In genomic region chr1:88891318-88892145, GRCh38 we compare ENCODE assay signal across 8 cellular contexts. TPM values are rescaled to one million over a fixed set of nuclear protein-coding genes. Genes with fewer than 3 reads are reported as not detected.
DNase-seq lines count a peak whose midpoint lies in the region; ATAC-seq, FAIRE-seq and TF ChIP-seq lines count a peak whose summit lies in the region.

Gene GTF2B, minus strand, starts transcription at chr1:88891567. Its CDS starts 68 bp downstream, at chr1:88891499.

- no peaks in the 10 kb centered on the region for H3K9me3 Mint-ChIP-seq in Calu3 (ENCODE audit: low read depth, unreplicated experiment)

- H3K27ac Mint-ChIP-seq in Calu3 (ENCODE audit: unreplicated experiment), result peak within 1 kb of the TSS; percentile 95

- H3K4me1 Mint-ChIP-seq in Calu3 (ENCODE audit: low read depth, unreplicated experiment), result peaks cover 15% of the 10 kb centered on the region

- peak within 1 kb of the TSS; percentile 80 for H3K4me3 ChIP-seq in HUES64 (ENCODE audit: low read length)
- peak within 1 kb of the TSS; percentile 83 for H3K4me3 ChIP-seq in OCI-LY3 (ENCODE audit: low read length)
- H3K4me3 ChIP-seq in endothelial cell of umbilical vein (replicated peaks in 1 of 3; ENCODE audit: insufficient read depth in 1 of 3, low read depth in 1 of 3, low read length in 3 of 3), result peak within 1 kb of the TSS; percentile 68 to 91 (median 81)

- H3K9ac ChIP-seq in HUES64 (ENCODE audit: low read depth, low read length), result peak within 1 kb of the TSS; percentile 73
- H3K9ac ChIP-seq in OCI-LY3 (ENCODE audit: low read length), result peak within 1 kb of the TSS; percentile 83
- H3K9ac ChIP-seq in endothelial cell of umbilical vein (replicated peaks; ENCODE audit: extremely low read depth, insufficient read depth, low read length), result peak within 1 kb of the TSS; percentile 69

- dilution Hi-C loops in endothelial cell of umbilical vein (cut with MboI; ENCODE audit: extremely low pct_ligation_motif_present, low sequenced_read_pairs), result no loop called here

- CTCF ChIA-PET in Calu3 (lab: Charles Lee) (interaction anchor here (0.6 kb wide), 2 partner anchors 970 to 1017 kb away, joined by 3 to 4 read pairs; no protein-coding TSS in a partner anchor), endothelial cell of umbilical vein (lab: Charles Lee) (interaction anchor here (1.5 kb wide), 3 partner anchors 11 to 236 kb away, joined by 3 to 4 read pairs (median 4); no protein-coding TSS in a partner anchor)

- H3K4me1 ChIP-seq in HUES64 (ENCODE audit: insufficient read depth, low read length), result peaks cover 5% of the 10 kb centered on the region
- peaks cover 12% of the 10 kb centered on the region for H3K4me1 ChIP-seq in OCI-LY3 (ENCODE audit: low read length)
- peaks cover 7% of the 10 kb centered on the region for H3K4me1 ChIP-seq in endothelial cell of umbilical vein (ENCODE audit: control insufficient read depth, extremely low read depth, insufficient read depth, low read length)

- 1% methylated on average over 51 of the region's 51 CpGs for whole genome bisulfite sequencing in HUES64

- peaks cover 56% of the 10 kb centered on the region for H3K36me3 Mint-ChIP-seq in Calu3 (ENCODE audit: insufficient read depth, unreplicated experiment)

- H3K4me3 Mint-ChIP-seq in Calu3 (ENCODE audit: low read depth, unreplicated experiment), result peak within 1 kb of the TSS; percentile 85

- H3K27me3 Mint-ChIP-seq in Calu3 (ENCODE audit: unreplicated experiment), result no peaks in the 10 kb centered on the region

- peak; percentile 98 for TF ChIP-seq POLR2A in endothelial cell of umbilical vein (IDR thresholded peaks at IDR 0.05; ENCODE audit: low read depth, low read length)

- H4K20me1 ChIP-seq in OCI-LY3 (ENCODE audit: insufficient read depth, low read length) (peaks cover 12% of the 10 kb centered on the region), endothelial cell of umbilical vein (replicated peaks; ENCODE audit: control insufficient read depth, extremely low read depth, insufficient read depth, low read length) (no peaks in the 10 kb centered on the region)

- H3K27me3 ChIP-seq in HUES64 (ENCODE audit: insufficient read depth, low read length) (0 out of 2 replicates have a peak, but pooled peaks cover 3% of the 10 kb centered on the region), OCI-LY3 (ENCODE audit: low read depth, low read length) (no peaks in the 10 kb centered on the region), endothelial cell of umbilical vein (ENCODE audit: control insufficient read depth in 2 of 2, insufficient read depth in 2 of 2, low read length in 2 of 2) (peaks cover 1 to 2% of the 10 kb centered on the region in 2 experiments)

- POLR2A ChIA-PET in endothelial cell of umbilical vein (lab: Charles Lee), result interaction anchor here (0.5 to 1.5 kb wide), 3 partner anchors 13 to 33 kb away, joined by 4 to 6 read pairs (median 6); no protein-coding TSS in a partner anchor

- peak; percentile 88 for DNase-seq in Calu3
- peak; percentile 94 for DNase-seq in activated CD8-positive, alpha-beta memory T cell treated with anti-CD3 and anti-CD28 coated beads, Interleukin-2, amount 50 U/mL, for 48 hours
- peak; percentile 96 for DNase-seq in endothelial cell of umbilical vein (ENCODE audit: low read depth, low spot score)
- peak; percentile 91 for DNase-seq in midbrain (lab: John Stamatoyannopoulos, UW)
- peak; percentile 85 for DNase-seq in stimulated activated CD8-positive, alpha-beta memory T cell treated with anti-CD3 and anti-CD28 coated beads, Interleukin-2, amount 100 ng/mL, for 1 hour (ENCODE audit: low read depth in 2 of 2)

- H3K4me2 ChIP-seq in OCI-LY3 (ENCODE audit: low read length) (peak within 1 kb of the TSS; percentile 99), endothelial cell of umbilical vein (ENCODE audit: insufficient read depth, low read length) (peak within 1 kb of the TSS; percentile 86)

- H2AFZ ChIP-seq in OCI-LY3 (ENCODE audit: low read depth, low read length), result peak within 1 kb of the TSS; percentile 98
- H2AFZ ChIP-seq in endothelial cell of umbilical vein (ENCODE audit: low read depth, low read length), result peak within 1 kb of the TSS; percentile 24

- H3K79me2 ChIP-seq in OCI-LY3 (ENCODE audit: low read length) (peaks cover 40% of the 10 kb centered on the region), endothelial cell of umbilical vein (ENCODE audit: control insufficient read depth, insufficient read depth, low read length) (peaks cover 35% of the 10 kb centered on the region)

- ATAC-seq in GM21447 (IDR thresholded peaks at IDR 0.05; ENCODE audit: unreplicated experiment), result peak; percentile 93

- TF ChIP-seq CTCF in Calu3 (IDR thresholded peaks at IDR 0.05; ENCODE audit: unreplicated experiment) (no peak), OCI-LY3 (IDR thresholded peaks at IDR 0.05; ENCODE audit: low read depth, low read length) (no peak), endothelial cell of umbilical vein (IDR thresholded peaks at IDR 0.05; ENCODE audit: extremely low read depth in 1 of 2, insufficient read depth in 1 of 2, low read depth in 1 of 2, low read length in 2 of 2) (no peak)

- H3K27ac ChIP-seq in HUES64 (ENCODE audit: low read depth, low read length) (peak within 1 kb of the TSS; percentile 72; the same call in 1 of the 2 replicates), OCI-LY3 (ENCODE audit: low read length) (peak within 1 kb of the TSS; percentile 62), endothelial cell of umbilical vein (ENCODE audit: insufficient read depth, low read depth, low read length) (peak within 1 kb of the TSS; percentile 27)

- H3K36me3 ChIP-seq in HUES64 (ENCODE audit: insufficient read depth, low read length) (peaks cover under 1% of the 10 kb centered on the region; the same call in 1 of the 2 replicates), OCI-LY3 (replicated peaks; ENCODE audit: low read depth, low read length) (peaks cover 8% of the 10 kb centered on the region), endothelial cell of umbilical vein (ENCODE audit: control insufficient read depth in 2 of 2, extremely low read depth in 1 of 2, insufficient read depth in 2 of 2, low read length in 2 of 2) (peaks cover 0 to 4% of the 10 kb centered on the region in 2 experiments)

- FAIRE-seq in endothelial cell of umbilical vein (lab: Jason Lieb, UNC), result peak; percentile 85

- H3K9me1 ChIP-seq in endothelial cell of umbilical vein (replicated peaks; ENCODE audit: control insufficient read depth, extremely low read depth, insufficient read depth, low read length), result no peaks in the 10 kb centered on the region

- intact Hi-C loops in Calu3 (cut with micrococcal nuclease; ENCODE audit: unreplicated experiment), result no loop called here
- intact Hi-C loops in endothelial cell of umbilical vein (cut with micrococcal nuclease), result loop anchor here (1.0 kb wide), 1 partner anchor 207 kb away; the partner anchor contains the start of gene PKN2

- H3K9me3 ChIP-seq in HUES64 (ENCODE audit: insufficient read depth, low read depth, low read length), result no peaks in the 10 kb centered on the region
- no peaks in the 10 kb centered on the region for H3K9me3 ChIP-seq in OCI-LY3 (ENCODE audit: insufficient read depth, low read length)
- no peaks in the 10 kb centered on the region for H3K9me3 ChIP-seq in endothelial cell of umbilical vein (replicated peaks; ENCODE audit: control insufficient read depth, insufficient read depth, low read length)

- no TSS peak for BruUV-seq in Calu3 (replicated peaks; lab: Mats Ljungman, UMichigan)
- BruUV-seq in endothelial cell of umbilical vein (replicated peaks; lab: Mats Ljungman, UMichigan), result TSS peak; percentile 14

TF ChIP-seq in endothelial cell of umbilical vein, 7 proteins besides CTCF, POLR2A, EP300 and RAD21:
- TF ChIP-seq POLR2AphosphoS5 (IDR thresholded peaks at IDR 0.05; ENCODE audit: insufficient read depth, low read depth, low read length) (peak; percentile 99), EZH2 (IDR thresholded peaks at IDR 0.05; ENCODE audit: borderline replicate concordance, low read depth, low read length, severe bottlenecking) (no peak), GATA2 (IDR thresholded peaks at IDR 0.05; ENCODE audit: insufficient read depth, insufficient read length, low read depth, low read length) (no peak), MAX (IDR thresholded peaks at IDR 0.05; ENCODE audit: insufficient read depth, insufficient read length) (peak; percentile 85), FOS (IDR thresholded peaks at IDR 0.05; ENCODE audit: borderline replicate concordance, insufficient read depth, low read length) (peak; percentile 16), MYC (IDR thresholded peaks at IDR 0.05; ENCODE audit: low read depth, low read length) (peak; percentile 76)
TF ChIP-seq in endothelial cell of umbilical vein: peak in this region for 4.

RNA-seq across cellular contexts. Expression of gene GTF2B, which starts in this region (rescaled TPM):
- total RNA-seq in Calu3 (2022), result 39.3 and 50.0 TPM in 2 replicates
- 22.3 TPM for polyA plus RNA-seq in HUES64 (2013, experiment 1 of 2)
- 23.4 TPM for polyA plus RNA-seq in HUES64 (2013, experiment 2 of 2)
- total RNA-seq in endothelial cell of umbilical vein, result 18.0 and 19.8 TPM in 2 replicates
- polyA plus RNA-seq in endothelial cell of umbilical vein, result 14.2 and 20.0 TPM in 2 replicates
- polyA plus RNA-seq in endothelial cell of umbilical vein (2011; cell fraction: cytosol; rRNA removed), result 17.8 and 17.9 TPM in 2 replicates
- 13.9 and 16.3 TPM in 2 replicates for polyA plus RNA-seq in endothelial cell of umbilical vein (2011; cell fraction: nucleus; rRNA removed)
- 17.7 and 24.5 TPM in 2 replicates for polyA plus RNA-seq in endothelial cell of umbilical vein (2012)
- polyA minus RNA-seq in endothelial cell of umbilical vein, result 27.2 and 29.8 TPM in 2 replicates
- 14.8 TPM for polyA minus RNA-seq in endothelial cell of umbilical vein (2011; cell fraction: cytosol; rRNA and poly(A)+ RNA removed)
- 11.3 and 15.7 TPM in 2 replicates for polyA minus RNA-seq in endothelial cell of umbilical vein (2011; cell fraction: nucleus; rRNA and poly(A)+ RNA removed)

Comparison
In these comparisons a context has a peak if more than half of its experiments do, and no peak if none do; other contexts are left out.
1. Peak in every context shown above with its lines: DNase-seq, ATAC-seq, H3K4me3 ChIP-seq and H3K27ac ChIP-seq.